In genomic region chr4:185203380-185204237, GRCh38 we compare ENCODE assay signal across 8 cellular contexts. TPM values are rescaled to one million over a fixed set of nuclear protein-coding genes. Genes with fewer than 3 reads are reported as not detected.
A peak's percentile ranks its signal among the peaks of the same experiment; 100 is the strongest.
DNase-seq lines count a peak whose midpoint lies in the region; ATAC-seq and TF ChIP-seq lines count a peak whose summit lies in the region.

CFAP97 (minus strand) TSS chr4:185204000; CDS start chr4:185191196, 12,804 bp downstream.

- intact Hi-C loops in activated T-helper 1 cell treated with anti-CD3 and anti-CD28 coated beads, Interleukin-12 subunit alpha, Interleukin-12 subunit beta, Interleukin-2, Interleukin-4 antibody, amounts not matched to agents 30 ng/mL and 10 ng/mL and 1 ng/mL, durations not matched to agents 14 hours and 24 hours and 36 hours (cut with micrococcal nuclease), result loop anchor here (1.0 to 10.0 kb wide), 14 partner anchors 8 to 1697 kb away; partner anchors contain the start of genes ANKRD37, CASP3, CCDC110 and CYP4V2
- intact Hi-C loops in naive thymus-derived CD4-positive, alpha-beta T cell (cut with micrococcal nuclease), result loop anchor here (1.0 to 10.0 kb wide), 25 partner anchors 20 to 1759 kb away; partner anchors contain the start of genes CASP3 (in 2 of the 2), CCDC110 (in 2 of the 2), CENPU (in 2 of the 2) and CYP4V2 (in 2 of the 2)

- no peaks in the 10 kb centered on the region for H3K9me3 ChIP-seq in Peyer's patch
- no peaks in the 10 kb centered on the region for H3K9me3 ChIP-seq in naive thymus-derived CD4-positive, alpha-beta T cell (ENCODE audit: control insufficient read depth in 2 of 3, low read length in 3 of 3)

- DNase-seq in DMS 273 (lab: John Stamatoyannopoulos, UW; ENCODE audit: unreplicated experiment) (peak; percentile 91), HUDEP-2 (lab: John Stamatoyannopoulos, UW; ENCODE audit: unreplicated experiment in 76 of 76) (peak; percentile 11 to 91 (median 72)), Peyer's patch (peak; percentile 83 to 95 (median 92)), fibroblast of gingiva (ENCODE audit: low read depth) (peak; percentile 93)
- peak; percentile 75 for DNase-seq in activated T-helper 1 cell treated with anti-CD3 and anti-CD28 coated beads, Interleukin-12 subunit alpha, Interleukin-12 subunit beta, Interleukin-2, Interleukin-4 antibody, amounts not matched to agents 30 ng/mL and 10 ng/mL and 1 ng/mL, durations not matched to agents 14 hours and 24 hours and 36 hours (ENCODE audit: low spot score)
- DNase-seq in naive thymus-derived CD4-positive, alpha-beta T cell, result peak; percentile 78 to 90 (median 85)
- DNase-seq in stimulated activated effector memory CD8-positive, alpha-beta T cell treated with anti-CD3 and anti-CD28 coated beads, Interleukin-12 subunit alpha, Interleukin-12 subunit beta, amount 100 ng/mL, for 72 hours (ENCODE audit: low spot score in 2 of 2), result peak; percentile 69 to 84

- POLR2A ChIA-PET in naive thymus-derived CD4-positive, alpha-beta T cell (lab: Charles Lee), result interaction anchor here (0.6 to 1.0 kb wide), 3 partner anchors 47 to 1756 kb away, joined by 3 to 7 read pairs (median 3); no protein-coding TSS in a partner anchor

- H3K4me1 Mint-ChIP-seq in activated T-helper 1 cell treated with anti-CD3 and anti-CD28 coated beads, Interleukin-12 subunit alpha, Interleukin-12 subunit beta, Interleukin-2, Interleukin-4 antibody, amounts not matched to agents 30 ng/mL and 10 ng/mL and 1 ng/mL, durations not matched to agents 14 hours and 24 hours and 36 hours (ENCODE audit: low read depth), result peaks cover 36% of the 10 kb centered on the region
- H3K4me1 Mint-ChIP-seq in naive thymus-derived CD4-positive, alpha-beta T cell, result peaks cover 27 to 60% (median 53%) of the 10 kb centered on the region in 7 donors
- peaks cover 44% of the 10 kb centered on the region for H3K4me1 Mint-ChIP-seq in stimulated activated effector memory CD8-positive, alpha-beta T cell treated with anti-CD3 and anti-CD28 coated beads, Interleukin-12 subunit alpha, Interleukin-12 subunit beta, amount 100 ng/mL, for 72 hours

- TF ChIP-seq POLR2A in Peyer's patch (IDR thresholded peaks at IDR 0.05), result peak in 1 of 2 donors; percentile 53

- H3K27me3 ChIP-seq in Peyer's patch, result no peaks in the 10 kb centered on the region
- H3K27me3 ChIP-seq in naive thymus-derived CD4-positive, alpha-beta T cell (ENCODE audit: control insufficient read depth in 2 of 2, insufficient read depth in 2 of 2, low read length in 2 of 2), result no peaks in the 10 kb centered on the region

- peaks cover 1% of the 10 kb centered on the region for H3K27me3 Mint-ChIP-seq in activated T-helper 1 cell treated with anti-CD3 and anti-CD28 coated beads, Interleukin-12 subunit alpha, Interleukin-12 subunit beta, Interleukin-2, Interleukin-4 antibody, amounts not matched to agents 30 ng/mL and 10 ng/mL and 1 ng/mL, durations not matched to agents 14 hours and 24 hours and 36 hours (ENCODE audit: insufficient read depth)
- peaks cover 0 to 3% (median 0%) of the 10 kb centered on the region in 5 donors for H3K27me3 Mint-ChIP-seq in naive thymus-derived CD4-positive, alpha-beta T cell

- H3K36me3 ChIP-seq in Peyer's patch, result no peaks in the 10 kb centered on the region
- H3K36me3 ChIP-seq in naive thymus-derived CD4-positive, alpha-beta T cell (ENCODE audit: control insufficient read depth in 2 of 3, insufficient read depth in 3 of 3, low read length in 3 of 3), result no peaks in the 10 kb centered on the region

- no peaks in the 10 kb centered on the region for H3K9me3 Mint-ChIP-seq in activated T-helper 1 cell treated with anti-CD3 and anti-CD28 coated beads, Interleukin-12 subunit alpha, Interleukin-12 subunit beta, Interleukin-2, Interleukin-4 antibody, amounts not matched to agents 30 ng/mL and 10 ng/mL and 1 ng/mL, durations not matched to agents 14 hours and 24 hours and 36 hours
- no peaks in the 10 kb centered on the region for H3K9me3 Mint-ChIP-seq in naive thymus-derived CD4-positive, alpha-beta T cell
- no peaks in the 10 kb centered on the region for H3K9me3 Mint-ChIP-seq in stimulated activated effector memory CD8-positive, alpha-beta T cell treated with anti-CD3 and anti-CD28 coated beads, Interleukin-12 subunit alpha, Interleukin-12 subunit beta, amount 100 ng/mL, for 72 hours

- peak within 1 kb of the TSS; percentile 100 for H3K27ac Mint-ChIP-seq in activated T-helper 1 cell treated with anti-CD3 and anti-CD28 coated beads, Interleukin-12 subunit alpha, Interleukin-12 subunit beta, Interleukin-2, Interleukin-4 antibody, amounts not matched to agents 30 ng/mL and 10 ng/mL and 1 ng/mL, durations not matched to agents 14 hours and 24 hours and 36 hours
- H3K27ac Mint-ChIP-seq in naive thymus-derived CD4-positive, alpha-beta T cell, result peak within 1 kb of the TSS; percentile 95 to 99 (median 98)
- H3K27ac Mint-ChIP-seq in stimulated activated effector memory CD8-positive, alpha-beta T cell treated with anti-CD3 and anti-CD28 coated beads, Interleukin-12 subunit alpha, Interleukin-12 subunit beta, amount 100 ng/mL, for 72 hours, result peak within 1 kb of the TSS; percentile 98

- H3K4me3 ChIP-seq in Peyer's patch, result peak within 1 kb of the TSS; percentile 65 to 93 (median 79)
- peak within 1 kb of the TSS; percentile 64 for H3K4me3 ChIP-seq in naive thymus-derived CD4-positive, alpha-beta T cell (ENCODE audit: low read length)

- CTCF ChIA-PET in naive thymus-derived CD4-positive, alpha-beta T cell (lab: Charles Lee), result no interaction called here

- peaks cover 0 to 24% (median 5%) of the 10 kb centered on the region in 4 donors for H3K4me1 ChIP-seq in Peyer's patch
- peaks cover 22% of the 10 kb centered on the region in 2 donors for H3K4me1 ChIP-seq in naive thymus-derived CD4-positive, alpha-beta T cell (ENCODE audit: control insufficient read depth in 2 of 2, insufficient read depth in 2 of 2, low read length in 2 of 2)

- peak within 1 kb of the TSS; percentile 99 for H3K4me3 Mint-ChIP-seq in activated T-helper 1 cell treated with anti-CD3 and anti-CD28 coated beads, Interleukin-12 subunit alpha, Interleukin-12 subunit beta, Interleukin-2, Interleukin-4 antibody, amounts not matched to agents 30 ng/mL and 10 ng/mL and 1 ng/mL, durations not matched to agents 14 hours and 24 hours and 36 hours
- H3K4me3 Mint-ChIP-seq in naive thymus-derived CD4-positive, alpha-beta T cell, result peak within 1 kb of the TSS; percentile 87 to 99 (median 96)
- peak within 1 kb of the TSS; percentile 93 for H3K4me3 Mint-ChIP-seq in stimulated activated effector memory CD8-positive, alpha-beta T cell treated with anti-CD3 and anti-CD28 coated beads, Interleukin-12 subunit alpha, Interleukin-12 subunit beta, amount 100 ng/mL, for 72 hours

- peak in 1 of 6 experiments; percentile 11 for TF ChIP-seq CTCF in Peyer's patch (IDR thresholded peaks at IDR 0.05)

- peak; percentile 60 for ATAC-seq in GM21367 (IDR thresholded peaks at IDR 0.05; ENCODE audit: unreplicated experiment)
- ATAC-seq in naive thymus-derived CD4-positive, alpha-beta T cell, result peak; percentile 89
- ATAC-seq in stimulated activated effector memory CD8-positive, alpha-beta T cell treated with anti-CD3 and anti-CD28 coated beads, Interleukin-12 subunit alpha, Interleukin-12 subunit beta, amount 100 ng/mL, for 72 hours, result peak; percentile 93

- H3K27ac ChIP-seq in Peyer's patch, result peak within 1 kb of the TSS; percentile 89 to 97 (median 94)
- H3K27ac ChIP-seq in naive thymus-derived CD4-positive, alpha-beta T cell (ENCODE audit: low read depth, low read length), result peak within 1 kb of the TSS; percentile 75

- peaks cover 5% of the 10 kb centered on the region for H3K36me3 Mint-ChIP-seq in activated T-helper 1 cell treated with anti-CD3 and anti-CD28 coated beads, Interleukin-12 subunit alpha, Interleukin-12 subunit beta, Interleukin-2, Interleukin-4 antibody, amounts not matched to agents 30 ng/mL and 10 ng/mL and 1 ng/mL, durations not matched to agents 14 hours and 24 hours and 36 hours (ENCODE audit: low read depth)
- H3K36me3 Mint-ChIP-seq in naive thymus-derived CD4-positive, alpha-beta T cell, result peaks cover 0 to 7% (median 4%) of the 10 kb centered on the region in 5 donors
- H3K36me3 Mint-ChIP-seq in stimulated activated effector memory CD8-positive, alpha-beta T cell treated with anti-CD3 and anti-CD28 coated beads, Interleukin-12 subunit alpha, Interleukin-12 subunit beta, amount 100 ng/mL, for 72 hours, result peaks cover 34% of the 10 kb centered on the region

RNA-seq across cellular contexts. Expression of gene CFAP97, which starts in this region (rescaled TPM):
- total RNA-seq in Peyer's patch, result 10 to 100 TPM; 10.9 to 32.2 (median 12.7) TPM
- 52.4 and 54.6 TPM in 2 replicates for total RNA-seq in activated T-helper 1 cell treated with anti-CD3 and anti-CD28 coated beads, Interleukin-12 subunit alpha, Interleukin-12 subunit beta, Interleukin-2, Interleukin-4 antibody, amounts not matched to agents 30 ng/mL and 10 ng/mL and 1 ng/mL, durations not matched to agents 14 hours and 24 hours and 36 hours
- total RNA-seq in naive thymus-derived CD4-positive, alpha-beta T cell, result 10 to 100 TPM; 23.6 to 46.5 (median 38.0) TPM
- polyA plus RNA-seq in naive thymus-derived CD4-positive, alpha-beta T cell, result 100 to 1,000 TPM in 1 of 2 donors, 10 to 100 TPM in 1; 95.4 to 103 TPM

Comparison
In these comparisons a context has a peak if more than half of its experiments do, and no peak if none do; other contexts are left out.
1. Peak in every context shown above with its lines: DNase-seq, ATAC-seq, H3K4me3 ChIP-seq and H3K27ac ChIP-seq.